In the genomic region with DNA sequence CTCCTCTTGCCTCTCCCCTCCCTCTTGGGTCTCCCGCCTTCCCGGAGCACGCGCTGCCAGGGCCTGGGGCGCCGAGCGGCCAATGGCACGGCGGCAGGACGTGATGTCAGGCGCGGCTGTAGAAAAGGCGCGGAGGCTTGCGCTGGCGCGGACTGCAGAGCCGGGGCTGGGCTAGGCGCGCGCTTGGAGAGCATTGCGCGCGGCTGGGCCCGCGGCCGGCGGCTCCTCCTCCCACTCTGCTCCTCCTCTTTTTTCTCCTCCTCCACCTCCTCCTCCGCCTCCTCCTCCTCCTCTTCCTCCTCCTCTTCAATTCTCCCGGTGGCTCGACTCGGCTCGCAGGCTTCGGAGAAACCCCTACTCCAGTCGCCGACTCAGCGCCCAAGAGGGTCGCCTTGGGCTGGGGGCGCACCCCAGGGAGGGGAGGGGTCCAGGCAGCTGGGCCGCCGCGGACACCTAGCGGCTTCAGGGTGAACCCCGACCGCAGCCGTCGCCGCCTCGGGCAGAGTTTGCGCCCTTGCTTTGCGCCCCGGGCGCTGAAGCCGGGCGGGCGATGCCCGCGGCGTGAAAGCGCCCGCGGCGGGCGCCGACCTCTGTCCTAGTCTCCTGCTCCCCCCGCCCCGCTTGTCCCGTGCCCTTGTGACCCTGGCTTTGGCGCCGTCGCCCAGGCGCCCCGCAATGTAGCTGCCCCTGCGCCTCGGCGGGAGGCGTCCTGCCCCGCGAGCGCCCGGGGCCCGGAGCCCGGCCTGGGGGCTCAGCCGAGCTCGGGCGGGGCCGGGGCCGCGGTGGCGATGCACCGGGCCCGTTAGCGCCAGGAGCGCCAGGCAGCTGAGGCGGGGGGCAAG, we compare ENCODE assay signal across 8 cellular contexts. TPM values are rescaled to one million over a fixed set of nuclear protein-coding genes. Genes with fewer than 3 reads are reported as not detected.
A peak's percentile ranks its signal among the peaks of the same experiment; 100 is the strongest.
DNase-seq lines count a peak whose midpoint lies in the region; ATAC-seq, FAIRE-seq and TF ChIP-seq lines count a peak whose summit lies in the region.

A gene with protein sequence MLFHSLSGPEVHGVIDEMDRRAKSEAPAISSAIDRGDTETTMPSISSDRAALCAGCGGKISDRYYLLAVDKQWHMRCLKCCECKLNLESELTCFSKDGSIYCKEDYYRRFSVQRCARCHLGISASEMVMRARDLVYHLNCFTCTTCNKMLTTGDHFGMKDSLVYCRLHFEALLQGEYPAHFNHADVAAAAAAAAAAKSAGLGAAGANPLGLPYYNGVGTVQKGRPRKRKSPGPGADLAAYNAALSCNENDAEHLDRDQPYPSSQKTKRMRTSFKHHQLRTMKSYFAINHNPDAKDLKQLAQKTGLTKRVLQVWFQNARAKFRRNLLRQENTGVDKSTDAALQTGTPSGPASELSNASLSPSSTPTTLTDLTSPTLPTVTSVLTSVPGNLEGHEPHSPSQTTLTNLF (plus strand): TSS at position 309 of the 842 bp plus-strand sequence. CDS start 581 bp downstream, outside the sequence.

- CTCF ChIA-PET in activated B cell treated with CpG ODN at 0.5 μM for 24 hours (lab: Charles Lee), result interaction anchor here (1.1 kb wide), 1 partner anchor 10 kb away, joined by 3 read pairs; no protein-coding TSS in a partner anchor

- H3K27me3 Mint-ChIP-seq in activated B cell treated with CpG ODN at 0.5 μM for 24 hours, result peaks cover 60% of the 10 kb centered on the region
- H3K27me3 Mint-ChIP-seq in osteocyte (ENCODE audit: unreplicated experiment), result peaks cover 70% of the 10 kb centered on the region

- POLR2A ChIA-PET in activated B cell treated with CpG ODN at 0.5 μM for 24 hours (lab: Charles Lee), result interaction anchor here (0.9 to 1.9 kb wide), 2 partner anchors 8 to 14 kb away, joined by 3 to 6 read pairs; no protein-coding TSS in a partner anchor

- intact Hi-C loops in activated B cell treated with CpG ODN at 0.5 μM for 24 hours (cut with micrococcal nuclease), result loop anchor here (2.0 kb wide), 1 partner anchor 15 kb away; no protein-coding TSS in a partner anchor

- TF ChIP-seq POLR2A in GM12892 (IDR thresholded peaks at IDR 0.05; ENCODE audit: low read depth, low read length), result no peak; the same call in 1 of the 2 replicates

- FAIRE-seq in GM12892 (lab: Jason Lieb, UNC) (peak; percentile 87), frontal cortex (lab: Jason Lieb, UNC) (no peak)

- H3K4me1 Mint-ChIP-seq in activated B cell treated with CpG ODN at 0.5 μM for 24 hours (peaks cover 52% of the 10 kb centered on the region), osteocyte (ENCODE audit: unreplicated experiment) (peaks cover 28% of the 10 kb centered on the region)

- peak; percentile 33 for ATAC-seq in activated B cell treated with CpG ODN at 0.5 μM for 24 hours (ENCODE audit: low read depth)
- no peak for ATAC-seq in GM18873 (IDR thresholded peaks at IDR 0.05; ENCODE audit: low FRiP score, unreplicated experiment)

- no peaks in the 10 kb centered on the region for H3K36me3 Mint-ChIP-seq in activated B cell treated with CpG ODN at 0.5 μM for 24 hours (ENCODE audit: low read depth)
- H3K36me3 Mint-ChIP-seq in osteocyte (ENCODE audit: unreplicated experiment), result no peaks in the 10 kb centered on the region

- H3K9me3 Mint-ChIP-seq in activated B cell treated with CpG ODN at 0.5 μM for 24 hours (peaks cover 6% of the 10 kb centered on the region), osteocyte (ENCODE audit: unreplicated experiment) (no peaks in the 10 kb centered on the region)

- no peak for TF ChIP-seq CTCF in activated B cell treated with CpG ODN at 0.5 μM for 24 hours (IDR thresholded peaks at IDR 0.05)
- no peak for TF ChIP-seq CTCF in osteocyte (IDR thresholded peaks at IDR 0.05)

- peak within 1 kb of the TSS; percentile 67 for H3K4me3 Mint-ChIP-seq in activated B cell treated with CpG ODN at 0.5 μM for 24 hours
- H3K4me3 Mint-ChIP-seq in osteocyte (ENCODE audit: unreplicated experiment), result peak within 1 kb of the TSS; percentile 61

- DNase-seq in AG08395 (ENCODE audit: low spot score) (peak; percentile 74), GM12892 (ENCODE audit: insufficient read length) (peak; percentile 71), NCI-H1436 treated with DMSO at 0.1 percent for 48 hours (lab: John Stamatoyannopoulos, UW) (peak; percentile 79), activated B cell treated with CpG ODN at 0.5 μM for 24 hours (no peak), frontal cortex (ENCODE audit: low spot score in 2 of 2) (peak; percentile 79 to 80), osteocyte (ENCODE audit: extremely low spot score, unreplicated experiment) (no peak)
- no peak for DNase-seq in effector CD8-positive, alpha-beta T cell (lab: John Stamatoyannopoulos, UW)

- H3K27ac Mint-ChIP-seq in activated B cell treated with CpG ODN at 0.5 μM for 24 hours, result peak within 1 kb of the TSS; percentile 62
- H3K27ac Mint-ChIP-seq in osteocyte (ENCODE audit: unreplicated experiment), result no peak within 1 kb of the TSS

RNA-seq across cellular contexts. Expression of the gene that starts here (rescaled TPM):
- polyA plus RNA-seq in GM12892 (2012; ENCODE audit: missing spikeins), result 6.3 TPM
- total RNA-seq in activated B cell treated with CpG ODN at 0.5 μM for 24 hours (not detected in 2 replicates), frontal cortex (73.0 TPM), osteocyte (not detected in 2 replicates)

Comparison
In these comparisons a context has a peak if more than half of its experiments do, and no peak if none do; other contexts are left out.
1. RNA of the gene that starts here (total RNA-seq): 73.0 TPM in frontal cortex (single experiment); not detected in activated B cell treated with CpG ODN at 0.5 μM for 24 hours and not detected in osteocyte; every median in the first group is over 10 times any median in the second.
2. Peak in ATAC-seq in activated B cell treated with CpG ODN at 0.5 μM for 24 hours; RNA of the gene not detected or under 1 TPM.
3. DNase-seq: peak in AG08395 (single experiment), GM12892 (single experiment), NCI-H1436 treated with DMSO at 0.1 percent for 48 hours (single experiment) and frontal cortex (2 of 2); none in activated B cell treated with CpG ODN at 0.5 μM for 24 hours (single experiment), osteocyte (single experiment) and effector CD8-positive, alpha-beta T cell (single experiment).